In genomic region chr19:34243138-34243875, GRCh38 we compare ENCODE assay signal across 8 cellular contexts. TPM values are rescaled to one million over a fixed set of nuclear protein-coding genes. Genes with fewer than 3 reads are reported as not detected.
A peak's percentile ranks its signal among the peaks of the same experiment; 100 is the strongest.
DNase-seq lines count a peak whose midpoint lies in the region; TF ChIP-seq lines count a peak whose summit lies in the region.
"Not testable (repeated sequence)": the region's sequence is repeated elsewhere in the genome, so short reads cannot be mapped to it uniquely, and the experiment has no call there.

No MANE protein-coding gene starts in this region.

- DNase-seq in DMS 273 (lab: John Stamatoyannopoulos, UW; ENCODE audit: unreplicated experiment) (peak; percentile 23), GM23248 (peak; percentile 45), SHP77 treated with DMSO at 0.1 percent for 48 hours (lab: John Stamatoyannopoulos, UW) (peak; percentile 26), amniotic epithelial cell (ENCODE audit: low read depth) (peak; percentile 49), fibroblast of lung (ENCODE audit: low read depth in 2 of 2) (peak; percentile 35 to 70), iris pigment epithelial cell (ENCODE audit: low read depth) (peak; percentile 52)

- in situ Hi-C loops in GM23248 (cut with MboI) = not testable (repeated sequence)

- not testable (repeated sequence) for H2AFZ ChIP-seq in GM23248; fibroblast of lung (ENCODE audit: low read length)

- H3K9ac ChIP-seq in GM23248; HUES48 (ENCODE audit: low read depth, low read length); fibroblast of lung (ENCODE audit: insufficient read depth, low read length); skeletal muscle tissue (ENCODE audit: low read depth in 1 of 3, low read length in 3 of 3): not testable (repeated sequence)

- not testable (repeated sequence) for H3K4me3 ChIP-seq in GM23248; HUES48 (ENCODE audit: low read depth, low read length); fibroblast of lung (replicated peaks in 1 of 4; ENCODE audit: control extremely low read depth in 1 of 4, insufficient read depth in 1 of 4, low read depth in 3 of 4, low read length in 4 of 4); skeletal muscle tissue (ENCODE audit: low read length in 3 of 3)

- H3K79me2 ChIP-seq in GM23248 (ENCODE audit: insufficient read depth); fibroblast of lung (ENCODE audit: control insufficient read depth, insufficient read depth, low read length): not testable (repeated sequence)

- not testable (repeated sequence) for H3K4me1 ChIP-seq in GM23248 (ENCODE audit: insufficient read depth); HUES48 (ENCODE audit: control insufficient read depth, insufficient read depth, low read length); fibroblast of lung (ENCODE audit: control insufficient read depth, extremely low read depth, insufficient read depth, low read length)
- peaks cover 0 to 10% (median 7%) of the 10 kb centered on the region in 3 donors for H3K4me1 ChIP-seq in skeletal muscle tissue (ENCODE audit: control insufficient read depth in 3 of 3, insufficient read depth in 3 of 3, low read length in 3 of 3)

- not testable (repeated sequence) for H3K4me2 ChIP-seq in GM23248 (ENCODE audit: unreplicated experiment); fibroblast of lung (ENCODE audit: extremely low read depth, insufficient read depth, low read length)

- WGBS in GM23248 (ENCODE audit: low coverage in 1 of 2, low lambda C conversion rate in 2 of 2, missing lambda C conversion rate in 2 of 2), 2 experiments = 91 to 94% methylated on average over 10 of the region's 10 CpGs

- H3K27ac ChIP-seq in GM23248; fibroblast of lung (ENCODE audit: insufficient read depth, low read length): not testable (repeated sequence)
- H3K27ac ChIP-seq in HUES48 (ENCODE audit: low read depth, low read length) (peak overlapping the region; percentile 10), skeletal muscle tissue (ENCODE audit: low read depth, low read length) (peak overlapping the region; percentile 12)

- TF ChIP-seq CTCF in fibroblast of lung (conservative IDR thresholded peaks at IDR 0.05 in 1 of 2, IDR thresholded peaks at IDR 0.05 in 1 of 2; ENCODE audit: low read depth in 1 of 2, low read length in 2 of 2) = not testable (repeated sequence)

- H3K27me3 ChIP-seq in GM23248 (replicated peaks; ENCODE audit: insufficient read depth); HUES48 (ENCODE audit: control insufficient read depth, insufficient read depth, low read length); fibroblast of lung (ENCODE audit: control insufficient read depth, insufficient read depth, low read length); skeletal muscle tissue (ENCODE audit: control insufficient read depth in 3 of 3, insufficient read depth in 3 of 3, low read length in 3 of 3): not testable (repeated sequence)

- H3K9me3 ChIP-seq in GM23248 (ENCODE audit: low read depth); HUES48 (ENCODE audit: control insufficient read depth, insufficient read depth, low read length); fibroblast of lung (ENCODE audit: control insufficient read depth, insufficient read depth, low read depth, low read length); skeletal muscle tissue (ENCODE audit: control insufficient read depth in 3 of 3, low read length in 3 of 3): not testable (repeated sequence)

- not testable (repeated sequence) for H4K20me1 ChIP-seq in GM23248 (ENCODE audit: insufficient read depth); fibroblast of lung (ENCODE audit: control insufficient read depth, extremely low read depth, insufficient read depth, low read length)

- not testable (repeated sequence) for H3K9me2 ChIP-seq in GM23248 (ENCODE audit: insufficient read depth)

- not testable (repeated sequence) for H3K36me3 ChIP-seq in GM23248 (ENCODE audit: low read depth); HUES48 (ENCODE audit: control insufficient read depth, insufficient read depth, low read length); fibroblast of lung (ENCODE audit: control insufficient read depth, insufficient read depth, low read length); skeletal muscle tissue (ENCODE audit: control insufficient read depth in 3 of 3, insufficient read depth in 3 of 3, low read length in 3 of 3)

- H3F3A ChIP-seq in GM23248 (ENCODE audit: insufficient read depth) = not testable (repeated sequence)

RNA-seq across cellular contexts. Expression of gene GARRE1, which starts 11.0 kb away (rescaled TPM):
- total RNA-seq in GM23248 (2014; rRNA removed; shearing (Covaris generic)) = 18.0 and 19.0 TPM in 2 replicates
- polyA plus RNA-seq in GM23248 (2016; fragmentation: Nextera tagmentation; extraction: Ambion mirVana) = 10.9 and 12.1 TPM in 2 replicates
- 8.5 and 10.9 TPM in 2 replicates for total RNA-seq in fibroblast of lung
- 7.2 and 8.0 TPM in 2 replicates for polyA plus RNA-seq in fibroblast of lung
- 6.5 and 6.8 TPM in 2 replicates for polyA plus RNA-seq in fibroblast of lung (2012)
- polyA minus RNA-seq in fibroblast of lung (ENCODE audit: low replicate concordance) = 8.1 and 8.6 TPM in 2 replicates
- total RNA-seq in skeletal muscle tissue = 17.2 TPM
